Comparison of ENCODE assay signal across 23 cellular contexts in the genomic region with DNA sequence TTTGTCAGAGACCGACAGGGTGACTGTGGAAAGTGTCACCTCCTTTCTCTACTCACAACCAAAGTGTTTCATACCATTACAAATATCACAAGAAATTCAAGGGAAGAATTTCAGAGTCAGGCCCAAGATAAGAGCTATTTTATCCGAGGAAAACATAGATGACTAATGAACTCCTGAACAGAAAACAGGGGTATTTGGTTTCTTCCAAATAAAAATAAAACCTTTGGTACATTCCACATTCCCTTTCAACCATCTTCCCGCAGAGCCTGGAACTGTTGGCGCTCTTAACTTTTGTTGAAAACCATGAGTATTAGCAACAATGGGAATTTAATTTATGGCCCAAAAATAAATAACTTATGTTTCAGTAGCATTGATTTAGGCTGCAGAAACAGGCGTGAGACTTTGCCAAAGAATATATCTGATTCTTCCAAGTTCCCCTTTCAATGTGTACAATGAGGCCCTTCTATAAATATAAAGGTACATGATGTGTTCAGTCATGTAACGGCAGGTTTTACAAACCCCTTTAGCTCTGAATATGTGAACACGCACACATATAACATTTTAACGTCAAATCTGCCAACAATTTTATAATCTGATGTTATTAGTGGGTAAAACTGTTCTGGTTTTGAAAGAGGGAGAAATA.
DNase-seq lines count a peak whose midpoint lies in the region; ATAC-seq and TF ChIP-seq lines count a peak whose summit lies in the region.
"Had no signal": no experiment of that assay in that cellular context is flagged by ENCODE, and none has a peak within 500 bp of the region (broad histone marks: within the 10 kb centered on the region; RNA-seq: fewer than 3 reads in every experiment).

No MANE protein-coding gene starts in this region.

- ATAC-seq in left cardiac atrium, result no peak
- ATAC-seq: A549; natural killer cell; stimulated activated naive B cell treated with anti-CD40 and anti-IgM and Interleukin-4, amounts not matched to agents 10 μg/mL and 1 μg/mL and 100 μg/mL, for 72 hours had no signal

- H3K36me3 ChIP-seq in left ventricle myocardium inferior, result no peaks in the 10 kb centered on the region
- H3K36me3 ChIP-seq: tibial nerve had no signal

- H3K9me3 Mint-ChIP-seq in nephron progenitor cell, result no peaks in the 10 kb centered on the region
- H3K9me3 Mint-ChIP-seq: activated B cell treated with CpG ODN at 0.5 μM for 24 hours; central memory CD8-positive, alpha-beta T cell; natural killer cell; stimulated activated naive B cell treated with anti-CD40 and anti-IgM and Interleukin-4, amounts not matched to agents 10 μg/mL and 1 μg/mL and 100 μg/mL, for 72 hours had no signal

- intact Hi-C loops in left ventricle myocardium inferior (cut with micrococcal nuclease) (no loop called here), left cardiac atrium (cut with DNase I) (no loop called here), dorsolateral prefrontal cortex (cut with DNase I) (no loop called here)

- H3K9me3 ChIP-seq in left ventricle myocardium inferior (replicated peaks), result no peaks in the 10 kb centered on the region
- H3K9me3 ChIP-seq: A549, tibial nerve had no signal

- no peaks in the 10 kb centered on the region for H3K27me3 ChIP-seq in left ventricle myocardium inferior (ENCODE audit: low read depth)
- no peaks in the 10 kb centered on the region for H3K27me3 ChIP-seq in dorsolateral prefrontal cortex
- H3K27me3 ChIP-seq: tibial nerve had no signal

- H3K4me1 Mint-ChIP-seq in nephron progenitor cell, result peaks cover 5% of the 10 kb centered on the region
- H3K4me1 Mint-ChIP-seq: natural killer cell had no signal

- DNase-seq in left ventricle myocardium inferior, result no peak
- no peak for DNase-seq in left cardiac atrium
- no peak for DNase-seq in dorsolateral prefrontal cortex
- no peak for DNase-seq in nephron progenitor cell
- DNase-seq in activated effector memory CD4-positive, alpha-beta T cell treated with anti-CD3 and anti-CD28 coated beads, Interleukin-2, amount 50 U/mL, for 16 hours, result no peak
- no peak for DNase-seq in stimulated activated CD4-positive, alpha-beta T cell treated with anti-CD3 and anti-CD28 coated beads, Interleukin-15, amount 100 ng/mL, for 24 hours
- DNase-seq in anterior cingulate cortex (lab: John Stamatoyannopoulos, UW), result no peak
- DNase-seq in COLO668 (lab: John Stamatoyannopoulos, UW; ENCODE audit: unreplicated experiment), result no peak
- DNase-seq: activated B cell treated with CpG ODN at 0.5 μM for 24 hours; activated CD4-positive, alpha-beta T cell treated with anti-CD3 and anti-CD28 coated beads, Interleukin-2, amount 50 U/mL, for 48 hours; activated effector memory CD4-positive, alpha-beta T cell treated with Interleukin-2 at 50 U/mL for 16 hours; erythroblast; mesendoderm; natural killer cell; NCI-H1694; stimulated activated naive B cell treated with anti-CD40 and anti-IgM and Interleukin-4, amounts not matched to agents 10 μg/mL and 1 μg/mL and 100 μg/mL, for 72 hours had no signal

- TF ChIP-seq CTCF in left ventricle myocardium inferior (IDR thresholded peaks at IDR 0.05; ENCODE audit: borderline replicate concordance) (no peak), dorsolateral prefrontal cortex (IDR thresholded peaks at IDR 0.05 in 54 of 56, conservative IDR thresholded peaks at IDR 0.05 in 2 of 56; ENCODE audit: low read depth in 1 of 56, partially characterized antibody in 56 of 56) (no peak), nephron progenitor cell (IDR thresholded peaks at IDR 0.05) (no peak)

- no peaks in the 10 kb centered on the region for H3K36me3 Mint-ChIP-seq in nephron progenitor cell (ENCODE audit: low read depth)
- H3K36me3 Mint-ChIP-seq: natural killer cell had no signal

- H3K27ac Mint-ChIP-seq in nephron progenitor cell, result peak overlapping the region; percentile 28
- H3K27ac Mint-ChIP-seq: activated B cell treated with CpG ODN at 0.5 μM for 24 hours; B cell; natural killer cell; stimulated activated naive B cell treated with anti-CD40 and anti-IgM and Interleukin-4, amounts not matched to agents 10 μg/mL and 1 μg/mL and 100 μg/mL, for 72 hours had no signal

- H3K4me3 Mint-ChIP-seq in nephron progenitor cell, result no peak overlapping the region
- H3K4me3 Mint-ChIP-seq: activated B cell treated with CpG ODN at 0.5 μM for 24 hours; B cell; central memory CD8-positive, alpha-beta T cell; natural killer cell; stimulated activated naive B cell treated with anti-CD40 and anti-IgM and Interleukin-4, amounts not matched to agents 10 μg/mL and 1 μg/mL and 100 μg/mL, for 72 hours had no signal

- H3K27me3 Mint-ChIP-seq in nephron progenitor cell (ENCODE audit: low read depth, poor library complexity), result peaks cover 2% of the 10 kb centered on the region
- H3K27me3 Mint-ChIP-seq: central memory CD8-positive, alpha-beta T cell; stimulated activated naive B cell treated with anti-CD40 and anti-IgM and Interleukin-4, amounts not matched to agents 10 μg/mL and 1 μg/mL and 100 μg/mL, for 72 hours had no signal

- H3K27ac ChIP-seq in left ventricle myocardium inferior (replicated peaks) (peak overlapping the region; percentile 68), dorsolateral prefrontal cortex (peak overlapping the region in 57 of 59 donors; percentile 56 to 96 (median 86))
- H3K27ac ChIP-seq: A549, KMS-11, parathyroid adenoma had no signal

- peaks cover 69% of the 10 kb centered on the region for H3K4me1 ChIP-seq in left ventricle myocardium inferior

- H3K4me3 ChIP-seq in left ventricle myocardium inferior, result no peak overlapping the region
- no peak overlapping the region for H3K4me3 ChIP-seq in dorsolateral prefrontal cortex
- H3K4me3 ChIP-seq: A549, skin epidermis, tibial nerve had no signal
